Comparison of ENCODE assay signal across 8 cellular contexts in the genomic region with DNA sequence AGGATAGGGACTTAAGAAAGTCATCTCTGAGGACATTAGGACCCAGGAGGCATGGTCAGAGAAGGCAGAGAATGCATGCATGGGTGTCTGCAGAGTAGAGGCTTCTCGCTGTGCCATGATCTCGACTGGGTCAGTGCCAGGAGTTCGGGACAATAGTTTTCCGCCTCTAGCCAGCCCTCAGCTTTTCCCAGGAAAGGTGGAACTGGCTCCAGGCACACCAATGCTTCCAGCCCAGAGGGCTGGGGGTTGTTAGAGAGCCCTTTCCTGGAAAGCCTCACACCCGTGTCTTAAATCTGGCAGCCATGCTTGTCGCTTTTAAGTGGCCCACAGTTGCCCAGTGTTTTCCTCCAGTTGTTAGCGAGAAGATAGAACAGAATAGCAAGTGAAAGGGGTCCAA.
DNase-seq lines count a peak whose midpoint lies in the region; ATAC-seq and TF ChIP-seq lines count a peak whose summit lies in the region.

No MANE protein-coding gene starts in this region.

- H3K36me3 ChIP-seq in SJCRH30 = no peaks in the 10 kb centered on the region
- H3K36me3 ChIP-seq in heart right ventricle = no peaks in the 10 kb centered on the region
- no peaks in the 10 kb centered on the region for H3K36me3 ChIP-seq in testis (ENCODE audit: low read depth, missing control alignments)

- WGBS in heart right ventricle, 2 donors = 68 to 75% methylated on average over 7 of the region's 7 CpGs
- WGBS in testis, 2 donors = 76 to 83% methylated on average over 7 of the region's 7 CpGs

- H3K4me3 ChIP-seq in SJCRH30 (peak overlapping the region; percentile 65), heart right ventricle (peak overlapping the region; percentile 18 to 63 (median 55)), testis (peak overlapping the region; percentile 29 to 43)

- H3K27me3 ChIP-seq in SJCRH30 (no peaks in the 10 kb centered on the region), heart right ventricle (no peaks in the 10 kb centered on the region), testis (no peaks in the 10 kb centered on the region)

- TF ChIP-seq CTCF in heart right ventricle (IDR thresholded peaks at IDR 0.05) (no peak), testis (IDR thresholded peaks at IDR 0.05) (no peak)

- peak; percentile 29 for DNase-seq in DMS 273 treated with DMSO at 0.1 percent for 48 hours (lab: John Stamatoyannopoulos, UW)
- peak; percentile 21 to 52 for DNase-seq in SJCRH30
- peak; percentile 19 to 22 for DNase-seq in heart right ventricle
- DNase-seq in testis = no peak
- DNase-seq in GM03348 (ENCODE audit: low spot score) = no peak
- DNase-seq in HuH-7.5 (ENCODE audit: low spot score) = no peak

- no peak for TF ChIP-seq POLR2A in testis (IDR thresholded peaks at IDR 0.05)

- H3K4me1 ChIP-seq in SJCRH30 (no peaks in the 10 kb centered on the region), heart right ventricle (peaks cover 0 to 12% (median 0%) of the 10 kb centered on the region in 9 donors), testis (no peaks in the 10 kb centered on the region)

- H3K9me3 ChIP-seq in SJCRH30 (replicated peaks) (no peaks in the 10 kb centered on the region), heart right ventricle (peaks cover 0 to 4% (median 0%) of the 10 kb centered on the region in 11 donors), testis (no peaks in the 10 kb centered on the region)

- intact Hi-C loops in heart right ventricle (cut with DNase I) (no loop called here), testis (cut with DNase I; ENCODE audit: low total_unique reads) (no loop called here)

- ATAC-seq in GM19455 (IDR thresholded peaks at IDR 0.05; ENCODE audit: unreplicated experiment) = peak; percentile 24
- peak; percentile 9 for ATAC-seq in HG03457 (IDR thresholded peaks at IDR 0.05; ENCODE audit: unreplicated experiment)
- ATAC-seq in heart right ventricle = peak; percentile 51 to 88 (median 69)

- H3K27ac ChIP-seq in SJCRH30 (peak overlapping the region; percentile 77), heart right ventricle (peak overlapping the region; percentile 24 to 80 (median 73)), testis (peak overlapping the region in 1 of 2 donors; percentile 45)

Comparison
In these comparisons a context has a peak if more than half of its experiments do, and no peak if none do; other contexts are left out.
1. DNase-seq: peak in DMS 273 treated with DMSO at 0.1 percent for 48 hours (single experiment), SJCRH30 (2 of 2) and heart right ventricle (2 of 2); none in testis (single experiment), GM03348 (single experiment) and HuH-7.5 (single experiment).
2. ATAC-seq: peak in every context shown above with its lines; median percentile 69 in heart right ventricle; 24 in GM19455; 9 in HG03457.
3. Peak in every context shown above with its lines, with median percentiles within 50 percentile points of each other: H3K4me3 ChIP-seq.